ENCODE assay signal across 23 cellular contexts in genomic region chr2:150679456-150680120, GRCh38.
DNase-seq lines count a peak whose midpoint lies in the region; ATAC-seq and TF ChIP-seq lines count a peak whose summit lies in the region.
"Had no signal": no experiment of that assay in that cellular context is flagged by ENCODE, and none has a peak within 500 bp of the region (broad histone marks: within the 10 kb centered on the region; RNA-seq: fewer than 3 reads in every experiment).

No MANE protein-coding gene starts in this region.

- no peaks in the 10 kb centered on the region for H4K20me1 ChIP-seq in GM23248 (ENCODE audit: insufficient read depth)
- no peaks in the 10 kb centered on the region for H4K20me1 ChIP-seq in SK-N-SH (ENCODE audit: insufficient read depth)
- H4K20me1 ChIP-seq in smooth muscle cell (ENCODE audit: low read depth), result no peaks in the 10 kb centered on the region
- no peaks in the 10 kb centered on the region for H4K20me1 ChIP-seq in Karpas-422 (ENCODE audit: insufficient read depth, low read depth, low read length)

- H3F3A ChIP-seq in GM23248 (ENCODE audit: insufficient read depth) (peaks cover 40% of the 10 kb centered on the region), SK-N-SH (replicated peaks; ENCODE audit: insufficient read depth) (peaks cover 15% of the 10 kb centered on the region), smooth muscle cell (ENCODE audit: low read depth) (no peaks in the 10 kb centered on the region)

- CTCF ChIA-PET in SK-N-SH (lab: Yijun Ruan, JAX), result no interaction called here

- no peak for TF ChIP-seq EP300 in SK-N-SH (IDR thresholded peaks at IDR 0.05; ENCODE audit: borderline replicate concordance in 1 of 2, low read depth in 1 of 2, low read length in 1 of 2)

- H3K27ac ChIP-seq in GM23248, result peak overlapping the region; percentile 88
- H3K27ac ChIP-seq in SK-N-SH (ENCODE audit: low read depth in 2 of 2, low read length in 1 of 2), result peak overlapping the region in 1 of 2 experiments; percentile 88; a peak in 1 of 4 replicates
- peak overlapping the region; percentile 8 for H3K27ac ChIP-seq in smooth muscle cell (ENCODE audit: low read depth)
- no peak overlapping the region for H3K27ac ChIP-seq in Karpas-422 (ENCODE audit: low read length)
- H3K27ac ChIP-seq: KMS-11, parathyroid adenoma, uterus had no signal

- ATAC-seq in HG03439 (IDR thresholded peaks at IDR 0.05; ENCODE audit: unreplicated experiment), result no peak
- ATAC-seq: activated CD4-positive, alpha-beta T cell treated with anti-CD3 and anti-CD28 coated beads for 36 hours; activated CD8-positive, alpha-beta memory T cell treated with anti-CD3 and anti-CD28 coated beads, Interleukin-2, amount 10 ng/mL, durations not matched to agents 7 days and 5 days; sciatic nerve had no signal

- no peak overlapping the region; the same call in 1 of the 2 replicates for H3K4me3 ChIP-seq in GM23248
- H3K4me3 ChIP-seq in SK-N-SH (ENCODE audit: low read depth in 2 of 2, low read length in 1 of 2), result no peak overlapping the region
- H3K4me3 ChIP-seq in fibroblast of pulmonary artery (replicated peaks; ENCODE audit: low read depth, low read length), result no peak overlapping the region
- H3K4me3 ChIP-seq in smooth muscle cell, result no peak overlapping the region
- no peak overlapping the region for H3K4me3 ChIP-seq in Karpas-422 (ENCODE audit: low read length)
- H3K4me3 ChIP-seq: uterus had no signal

- TF ChIP-seq RAD21 in SK-N-SH (IDR thresholded peaks at IDR 0.05; ENCODE audit: low read length), result no peak

- 30 to 32% methylated on average over 8 of the region's 8 CpGs for WGBS in GM23248 (ENCODE audit: low coverage in 1 of 2, low lambda C conversion rate in 2 of 2, missing lambda C conversion rate in 2 of 2), 2 experiments
- WGBS in SK-N-SH (ENCODE audit: low lambda C conversion rate), result 62% methylated on average over 8 of the region's 8 CpGs
- 59% methylated on average over 8 of the region's 8 CpGs for WGBS in smooth muscle cell (ENCODE audit: low lambda C conversion rate)

- no peaks in the 10 kb centered on the region for H3K27me3 ChIP-seq in GM23248 (replicated peaks; ENCODE audit: insufficient read depth)
- no peaks in the 10 kb centered on the region for H3K27me3 ChIP-seq in SK-N-SH (ENCODE audit: insufficient read depth)
- H3K27me3 ChIP-seq in smooth muscle cell (ENCODE audit: low read depth), result no peaks in the 10 kb centered on the region
- no peaks in the 10 kb centered on the region for H3K27me3 ChIP-seq in Karpas-422 (ENCODE audit: low read length)
- H3K27me3 ChIP-seq: uterus had no signal

- H3K9ac ChIP-seq in GM23248 (no peak overlapping the region), SK-N-SH (no peak overlapping the region), smooth muscle cell (ENCODE audit: low read depth) (no peak overlapping the region), Karpas-422 (ENCODE audit: low read length) (no peak overlapping the region)
- H3K9ac ChIP-seq: KMS-11, parathyroid adenoma had no signal

- H3K36me3 ChIP-seq in GM23248 (ENCODE audit: low read depth) (no peaks in the 10 kb centered on the region), SK-N-SH (replicated peaks in 1 of 2; ENCODE audit: control insufficient read depth in 1 of 2, insufficient read depth in 2 of 2, low read length in 1 of 2) (no peaks in the 10 kb centered on the region), smooth muscle cell (ENCODE audit: low read depth) (no peaks in the 10 kb centered on the region), Karpas-422 (ENCODE audit: insufficient read depth, low read length) (no peaks in the 10 kb centered on the region)
- H3K36me3 ChIP-seq: uterus had no signal

- H3K4me1 ChIP-seq in GM23248 (ENCODE audit: insufficient read depth) (peaks cover 37% of the 10 kb centered on the region), SK-N-SH (ENCODE audit: control insufficient read depth in 1 of 2, insufficient read depth in 2 of 2, low read depth in 1 of 2, low read length in 1 of 2) (peaks cover 2 to 13% of the 10 kb centered on the region in 2 experiments; a peak in 3 of 4 replicates), smooth muscle cell (ENCODE audit: low read depth) (no peaks in the 10 kb centered on the region), Karpas-422 (ENCODE audit: low read length) (no peaks in the 10 kb centered on the region)
- H3K4me1 ChIP-seq: parathyroid adenoma, uterus had no signal

- H3K79me2 ChIP-seq in GM23248 (ENCODE audit: insufficient read depth) (no peaks in the 10 kb centered on the region), SK-N-SH (ENCODE audit: insufficient read depth) (no peaks in the 10 kb centered on the region), smooth muscle cell (ENCODE audit: low read depth) (no peaks in the 10 kb centered on the region), Karpas-422 (ENCODE audit: low read length) (no peaks in the 10 kb centered on the region)
- H3K79me2 ChIP-seq: parathyroid adenoma had no signal

- H3K9me2 ChIP-seq in GM23248 (ENCODE audit: insufficient read depth), result no peaks in the 10 kb centered on the region
- no peaks in the 10 kb centered on the region for H3K9me2 ChIP-seq in SK-N-SH
- no peaks in the 10 kb centered on the region for H3K9me2 ChIP-seq in Karpas-422 (replicated peaks; ENCODE audit: insufficient read depth, low read length)

- peak; percentile 81 for DNase-seq in GM23248
- no peak for DNase-seq in SK-N-SH
- DNase-seq in fibroblast of pulmonary artery (ENCODE audit: low read depth), result peak; percentile 35
- no peak for DNase-seq in smooth muscle cell (lab: John Stamatoyannopoulos, UW; ENCODE audit: unreplicated experiment)
- DNase-seq in stimulated activated CD4-positive, alpha-beta T cell treated with anti-CD3 and anti-CD28 coated beads, Interleukin-1b, Interleukin-23, amount 100 ng/mL, for 48 hours, result no peak
- DNase-seq in Karpas-422, result no peak
- DNase-seq: activated CD4-positive, alpha-beta T cell treated with anti-CD3 and anti-CD28 coated beads for 36 hours; activated CD8-positive, alpha-beta memory T cell treated with anti-CD3 and anti-CD28 coated beads, Interleukin-2, amount 10 ng/mL, durations not matched to agents 7 days and 5 days; activated naive CD8-positive, alpha-beta T cell treated with anti-CD3 and anti-CD28 coated beads for 36 hours; AML-193; CD8-positive, alpha-beta memory T cell; DMS53; head of caudate nucleus; midbrain; NCI-H1048; NCI-H2029; NCI-H345; SIG-M5; uterus had no signal

- POLR2A ChIA-PET in SK-N-SH (lab: Yijun Ruan, JAX), result no interaction called here

- TF ChIP-seq CTCF in SK-N-SH (IDR thresholded peaks at IDR 0.05) (no peak), fibroblast of pulmonary artery (IDR thresholded peaks at IDR 0.05; ENCODE audit: low read length, missing control alignments) (no peak), smooth muscle cell (IDR thresholded peaks at IDR 0.05; ENCODE audit: borderline replicate concordance, insufficient read depth, poor library complexity, severe bottlenecking) (no peak)

- peak overlapping the region; percentile 55 for H3K4me2 ChIP-seq in GM23248 (ENCODE audit: unreplicated experiment)
- no peak overlapping the region for H3K4me2 ChIP-seq in SK-N-SH
- no peak overlapping the region for H3K4me2 ChIP-seq in smooth muscle cell
- H3K4me2 ChIP-seq in Karpas-422 (ENCODE audit: low read depth, low read length, poor library complexity, severe bottlenecking), result no peak overlapping the region
- H3K4me2 ChIP-seq: KMS-11 had no signal

- in situ Hi-C loops in GM23248 (cut with MboI), result no loop called here

- no peak overlapping the region for H2AFZ ChIP-seq in GM23248
- H2AFZ ChIP-seq in SK-N-SH (ENCODE audit: low read depth), result no peak overlapping the region
- H2AFZ ChIP-seq in smooth muscle cell (ENCODE audit: low read depth), result no peak overlapping the region
- H2AFZ ChIP-seq in Karpas-422 (ENCODE audit: low read length), result no peak overlapping the region; the same call in 1 of the 2 replicates
- H2AFZ ChIP-seq: parathyroid adenoma had no signal

- H3K9me3 ChIP-seq in GM23248 (ENCODE audit: low read depth) (no peaks in the 10 kb centered on the region), SK-N-SH (no peaks in the 10 kb centered on the region), smooth muscle cell (replicated peaks; ENCODE audit: low read depth) (no peaks in the 10 kb centered on the region), Karpas-422 (ENCODE audit: low read length) (no peaks in the 10 kb centered on the region)
- H3K9me3 ChIP-seq: uterus had no signal

TF ChIP-seq in SK-N-SH, 30 proteins besides CTCF, POLR2A, EP300 and RAD21:
- no peak for TF ChIP-seq FOXM1 (IDR thresholded peaks at IDR 0.05; ENCODE audit: low read depth)
- no peak for TF ChIP-seq TCF12 (IDR thresholded peaks at IDR 0.05)
- no peak for TF ChIP-seq NRF1 (IDR thresholded peaks at IDR 0.05; ENCODE audit: low read depth, low read length)
- no peak for TF ChIP-seq MAX (IDR thresholded peaks at IDR 0.05; ENCODE audit: low read depth)
- no peak for TF ChIP-seq MEF2A (IDR thresholded peaks at IDR 0.05; ENCODE audit: borderline replicate concordance, low read depth)
- TF ChIP-seq, protein P1, sequence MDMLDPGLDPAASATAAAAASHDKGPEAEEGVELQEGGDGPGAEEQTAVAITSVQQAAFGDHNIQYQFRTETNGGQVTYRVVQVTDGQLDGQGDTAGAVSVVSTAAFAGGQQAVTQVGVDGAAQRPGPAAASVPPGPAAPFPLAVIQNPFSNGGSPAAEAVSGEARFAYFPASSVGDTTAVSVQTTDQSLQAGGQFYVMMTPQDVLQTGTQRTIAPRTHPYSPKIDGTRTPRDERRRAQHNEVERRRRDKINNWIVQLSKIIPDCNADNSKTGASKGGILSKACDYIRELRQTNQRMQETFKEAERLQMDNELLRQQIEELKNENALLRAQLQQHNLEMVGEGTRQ (IDR thresholded peaks at IDR 0.05; ENCODE audit: borderline replicate concordance, low read depth, low read length), result no peak
- TF ChIP-seq FOSL2 (IDR thresholded peaks at IDR 0.05; ENCODE audit: borderline replicate concordance, low read depth), result peak; percentile 2; the same call in 1 of the 2 replicates

Comparison
In these comparisons a context has a peak if more than half of its experiments do, and no peak if none do; other contexts are left out.
1. DNase-seq: peak in GM23248 (single experiment) and fibroblast of pulmonary artery (single experiment); none in SK-N-SH (single experiment), smooth muscle cell (single experiment), stimulated activated CD4-positive, alpha-beta T cell treated with anti-CD3 and anti-CD28 coated beads, Interleukin-1b, Interleukin-23, amount 100 ng/mL, for 48 hours (single experiment) and Karpas-422 (single experiment).